1 cellular context compared by ENCODE assay signal in genomic region chr15:68638953-68639500, GRCh38.
TF ChIP-seq lines count a peak whose summit lies in the region.

No MANE protein-coding gene starts in this region.

TF ChIP-seq in IMR-90, 13 proteins besides CTCF, POLR2A, EP300 and RAD21:
- TF ChIP-seq MAFK (IDR thresholded peaks at IDR 0.05; ENCODE audit: low read depth, low read length) (no peak), BHLHE40 (IDR thresholded peaks at IDR 0.05; ENCODE audit: low read depth, low read length) (no peak), CEBPB (IDR thresholded peaks at IDR 0.05; ENCODE audit: low read depth, low read length) (no peak), MAZ (IDR thresholded peaks at IDR 0.05; ENCODE audit: borderline replicate concordance, low read depth, low read length) (no peak), ELK1 (IDR thresholded peaks at IDR 0.05; ENCODE audit: borderline replicate concordance, low read depth, low read length) (no peak), CHD1 (IDR thresholded peaks at IDR 0.05; ENCODE audit: low read depth, low read length) (no peak), MXI1 (IDR thresholded peaks at IDR 0.05; ENCODE audit: borderline replicate concordance, low read depth, low read length) (no peak), NFE2L2 (IDR thresholded peaks at IDR 0.05; ENCODE audit: low read depth, low read length) (no peak)
